ENCODE assay signal across 8 cellular contexts in genomic region chr2:169877406-169877805, GRCh38. TPM values are rescaled to one million over a fixed set of nuclear protein-coding genes. Genes with fewer than 3 reads are reported as not detected.
DNase-seq lines count a peak whose midpoint lies in the region; ATAC-seq, FAIRE-seq and TF ChIP-seq lines count a peak whose summit lies in the region.

No MANE protein-coding gene starts in this region.

- H3K4me2 ChIP-seq in DOHH2 (ENCODE audit: low read length), result no peak overlapping the region
- no peak overlapping the region for H3K4me2 ChIP-seq in mesenchymal stem cell (ENCODE audit: low read length, poor library complexity, severe bottlenecking)

- H3K9ac ChIP-seq in mesenchymal stem cell (ENCODE audit: low read length), result no peak overlapping the region

- no peak overlapping the region for H4K91ac ChIP-seq in mesenchymal stem cell (ENCODE audit: low read length)

- DNase-seq in Kasumi-1 (lab: John Stamatoyannopoulos, UW) (peak; percentile 67 to 70), bronchial epithelial cell (ENCODE audit: low read depth) (peak; percentile 16), mesenchymal stem cell (peak; percentile 37), HEK293T (ENCODE audit: extremely low spot score) (no peak), UCSD-AML1 (lab: John Stamatoyannopoulos, UW; ENCODE audit: unreplicated experiment) (no peak), posterior vena cava (ENCODE audit: low spot score) (no peak)

- no peak overlapping the region for H2AFZ ChIP-seq in mesenchymal stem cell (ENCODE audit: low read depth, low read length)

- H2BK5ac ChIP-seq in mesenchymal stem cell (ENCODE audit: low read depth, low read length, poor library complexity, severe bottlenecking), result no peak overlapping the region

- no peak overlapping the region for H2AK5ac ChIP-seq in mesenchymal stem cell (ENCODE audit: low read length, severe bottlenecking)

- no peaks in the 10 kb centered on the region for H3K9me2 ChIP-seq in DOHH2 (replicated peaks; ENCODE audit: control insufficient read depth, low read length)

- H2BK12ac ChIP-seq in mesenchymal stem cell (ENCODE audit: low read length in 2 of 2), result no peak overlapping the region

- H3K4me1 ChIP-seq in DOHH2 (ENCODE audit: control insufficient read depth, low read length) (no peaks in the 10 kb centered on the region), mesenchymal stem cell (ENCODE audit: control insufficient read depth, insufficient read depth, low read depth, low read length) (no peaks in the 10 kb centered on the region)

- POLR2A ChIA-PET in HEK293T (lab: Yijun Ruan, JAX), result interaction anchor here (2.4 kb wide), 1 partner anchor 53 kb away, joined by 7 read pairs; the partner anchor contains the start of gene METTL5

- H3K27ac ChIP-seq in DOHH2 (ENCODE audit: low read depth, low read length), result no peak overlapping the region
- H3K27ac ChIP-seq in mesenchymal stem cell (ENCODE audit: low read length, poor library complexity, severe bottlenecking), result no peak overlapping the region

- H3K18ac ChIP-seq in mesenchymal stem cell (ENCODE audit: low read depth in 1 of 2, low read length in 2 of 2), result no peak overlapping the region

- no peak for ATAC-seq in GM21423 (IDR thresholded peaks at IDR 0.05; ENCODE audit: unreplicated experiment)

- H3K27me3 ChIP-seq in DOHH2 (ENCODE audit: control insufficient read depth, low read length) (no peaks in the 10 kb centered on the region), bronchial epithelial cell (ENCODE audit: control insufficient read depth, insufficient read depth, low read length) (no peaks in the 10 kb centered on the region), mesenchymal stem cell (ENCODE audit: control insufficient read depth in 1 of 2, insufficient read depth in 1 of 2, low read length in 2 of 2) (no peaks in the 10 kb centered on the region)

- TF ChIP-seq CTCF in DOHH2 (IDR thresholded peaks at IDR 0.05; ENCODE audit: low read depth, low read length, poor library complexity, severe bottlenecking) (peak; percentile 24), bronchial epithelial cell (IDR thresholded peaks at IDR 0.05; ENCODE audit: insufficient read depth, low read length, severe bottlenecking) (no peak)

- FAIRE-seq in bronchial epithelial cell (lab: Jason Lieb, UNC), result no peak

- no peak overlapping the region for H3K14ac ChIP-seq in mesenchymal stem cell (ENCODE audit: low read length in 2 of 2)

- H2BK15ac ChIP-seq in mesenchymal stem cell (ENCODE audit: low read depth, poor library complexity, severe bottlenecking), result no peak overlapping the region

- H4K8ac ChIP-seq in mesenchymal stem cell (ENCODE audit: low read length), result no peak overlapping the region

- H3F3A ChIP-seq in DOHH2 (ENCODE audit: control insufficient read depth, insufficient read depth), result no peaks in the 10 kb centered on the region

- intact Hi-C loops in posterior vena cava (cut with DNase I), result no loop called here

- H3K4me3 ChIP-seq in DOHH2 (ENCODE audit: low read length) (no peak overlapping the region), bronchial epithelial cell (ENCODE audit: low read depth, low read length) (no peak overlapping the region), mesenchymal stem cell (ENCODE audit: insufficient read depth in 1 of 2, low read depth in 1 of 2, low read length in 2 of 2) (no peak overlapping the region)

- no peaks in the 10 kb centered on the region for H4K20me1 ChIP-seq in DOHH2 (ENCODE audit: control insufficient read depth, insufficient read depth, low read depth, low read length)

- no peaks in the 10 kb centered on the region for H3K9me3 ChIP-seq in DOHH2 (ENCODE audit: control insufficient read depth, insufficient read depth, low read length)
- H3K9me3 ChIP-seq in mesenchymal stem cell (ENCODE audit: control insufficient read depth, low read length), result no peaks in the 10 kb centered on the region

- CTCF ChIA-PET in HEK293T (lab: Yijun Ruan, JAX), result interaction anchor here (0.7 to 1.3 kb wide), 4 partner anchors 14 to 53 kb away, joined by 3 to 7 read pairs (median 6); partner anchors contain the start of genes METTL5 and UBR3

- H3K79me1 ChIP-seq in mesenchymal stem cell (replicated peaks; ENCODE audit: low read length, poor library complexity, severe bottlenecking), result peaks cover 8% of the 10 kb centered on the region

- no peak overlapping the region for H3K4ac ChIP-seq in mesenchymal stem cell (ENCODE audit: low read depth in 1 of 2, low read length in 2 of 2)

- no peak overlapping the region for H2BK120ac ChIP-seq in mesenchymal stem cell (ENCODE audit: low read depth, low read length)

- H3K36me3 ChIP-seq in DOHH2 (ENCODE audit: control insufficient read depth, low read length) (peaks cover 5% of the 10 kb centered on the region; the same call in 1 of the 2 replicates), bronchial epithelial cell (ENCODE audit: control insufficient read depth, insufficient read depth, low read length) (no peaks in the 10 kb centered on the region), mesenchymal stem cell (ENCODE audit: control insufficient read depth in 1 of 2, insufficient read depth in 2 of 2, low read depth in 1 of 2, low read length in 2 of 2) (peaks cover 3 to 24% of the 10 kb centered on the region in 2 experiments)

- H3K79me2 ChIP-seq in DOHH2 (ENCODE audit: control insufficient read depth, low read length), result no peaks in the 10 kb centered on the region

- no peak overlapping the region for H3K23ac ChIP-seq in mesenchymal stem cell (ENCODE audit: low read length in 2 of 2)

TF ChIP-seq in HEK293T, 16 proteins besides CTCF, POLR2A, EP300 and RAD21:
- TF ChIP-seq ARNT (IDR thresholded peaks at IDR 0.05) (no peak), ZNF384 (IDR thresholded peaks at IDR 0.05) (no peak), NFRKB (IDR thresholded peaks at IDR 0.05) (no peak), FOXK2 (IDR thresholded peaks at IDR 0.05) (no peak), FOXA1 (IDR thresholded peaks at IDR 0.05) (no peak), SP1 (IDR thresholded peaks at IDR 0.05) (no peak), L3MBTL2 (conservative IDR thresholded peaks at IDR 0.05) (no peak), PKNOX1 (IDR thresholded peaks at IDR 0.05) (no peak), FOXM1 (IDR thresholded peaks at IDR 0.05; ENCODE audit: borderline replicate concordance) (no peak), CTBP1 (IDR thresholded peaks at IDR 0.05; ENCODE audit: borderline replicate concordance) (no peak), ELF4 (IDR thresholded peaks at IDR 0.05) (no peak), BHLHE40 (IDR thresholded peaks at IDR 0.05; ENCODE audit: borderline replicate concordance) (no peak), TARDBP (IDR thresholded peaks at IDR 0.05) (no peak), SUZ12 (IDR thresholded peaks at IDR 0.05) (no peak), HDGF (IDR thresholded peaks at IDR 0.05; ENCODE audit: borderline replicate concordance) (no peak), LEF1 (IDR thresholded peaks at IDR 0.05; ENCODE audit: borderline replicate concordance) (no peak)

RNA-seq across cellular contexts. Expression of gene UBR3, which starts 50.2 kb away (rescaled TPM):
- 18.4 and 19.8 TPM in 2 replicates for total RNA-seq in bronchial epithelial cell
- 14.0 TPM for polyA plus RNA-seq in mesenchymal stem cell (2013, experiment 1 of 2)
- polyA plus RNA-seq in mesenchymal stem cell (2013, experiment 2 of 2), result 14.7 TPM
- total RNA-seq in posterior vena cava, result 10 to 100 TPM; 49.2 to 54.2 TPM

RNA-seq across cellular contexts. Expression of gene METTL5, which starts 52.7 kb away (rescaled TPM):
- total RNA-seq in bronchial epithelial cell, result 61.7 and 74.0 TPM in 2 replicates
- 65.9 TPM for polyA plus RNA-seq in mesenchymal stem cell (2013, experiment 1 of 2)
- polyA plus RNA-seq in mesenchymal stem cell (2013, experiment 2 of 2), result 66.4 TPM
- total RNA-seq in posterior vena cava, result 10 to 100 TPM; 57.3 to 76.8 TPM

Comparison
In these comparisons a context has a peak if more than half of its experiments do, and no peak if none do; other contexts are left out.
1. DNase-seq: peak in Kasumi-1 (2 of 2), bronchial epithelial cell (single experiment) and mesenchymal stem cell (single experiment); none in HEK293T (single experiment), UCSD-AML1 (single experiment) and posterior vena cava (single experiment).